16 cellular contexts compared by ENCODE assay signal in genomic region chr11:75308116-75308515, GRCh38. TPM values are rescaled to one million over a fixed set of nuclear protein-coding genes. Genes with fewer than 3 reads are reported as not detected.
A peak's percentile ranks its signal among the peaks of the same experiment; 100 is the strongest.
DNase-seq lines count a peak whose midpoint lies in the region; ATAC-seq and TF ChIP-seq lines count a peak whose summit lies in the region.
"Had no signal": no experiment of that assay in that cellular context is flagged by ENCODE, and none has a peak within 500 bp of the region (broad histone marks: within the 10 kb centered on the region; RNA-seq: fewer than 3 reads in every experiment).

No MANE protein-coding gene starts in this region.

- H2AK5ac ChIP-seq in IMR-90 (ENCODE audit: low read depth, low read length): no peak overlapping the region

- no peak for TF ChIP-seq RAD21 in IMR-90 (IDR thresholded peaks at IDR 0.05; ENCODE audit: low read length)

- POLR2A ChIA-PET in IMR-90 (lab: Charles Lee; ENCODE audit: unreplicated experiment): no interaction called here

- H3K4ac ChIP-seq in IMR-90 (ENCODE audit: low read depth, low read length): no peak overlapping the region

- no peak overlapping the region for H3K14ac ChIP-seq in IMR-90 (replicated peaks; ENCODE audit: low read depth, low read length)

- H3K27me3 ChIP-seq in IMR-90 (ENCODE audit: control insufficient read depth, insufficient read depth, low read length): no peaks in the 10 kb centered on the region; the same call in 1 of the 2 replicates
- H3K27me3 ChIP-seq in skeletal muscle tissue (ENCODE audit: control insufficient read depth in 3 of 3, insufficient read depth in 3 of 3, low read length in 3 of 3): no peaks in the 10 kb centered on the region

- TF ChIP-seq POLR2A in IMR-90 (IDR thresholded peaks at IDR 0.05; ENCODE audit: low read depth, low read length): no peak

- H2AFZ ChIP-seq in IMR-90 (replicated peaks; ENCODE audit: low read length, poor library complexity): peak overlapping the region; percentile 49

- no TSS peak for BruUV-seq in IMR-90 (replicated peaks; lab: Mats Ljungman, UMichigan)

- DNase-seq in IMR-90 (no peak), left lobe of liver (ENCODE audit: low spot score) (no peak), GM13976 (ENCODE audit: low spot score) (no peak), NCI-H774 (lab: John Stamatoyannopoulos, UW) (no peak), DMS153 treated with DMSO at 0.1 percent for 48 hours (lab: John Stamatoyannopoulos, UW; ENCODE audit: unreplicated experiment) (no peak), ACHN (no peak)
- DNase-seq: activated CD8-positive, alpha-beta T cell treated with anti-CD3 and anti-CD28 coated beads, Interleukin-2, amount 10 ng/mL, durations not matched to agents 7 days and 5 days; activated naive CD8-positive, alpha-beta T cell treated with anti-CD3 and anti-CD28 coated beads, Interleukin-2, amount 10 ng/mL, durations not matched to agents 7 days and 5 days; CD8-positive, alpha-beta T cell; NCI-H1694 treated with DMSO at 0.1 percent for 48 hours; NCI-H226; NK-92 treated with Interleukin-12 subunit alpha and Interleukin-12 subunit beta, amount 100 ng/mL, for 24 hours; stimulated activated CD4-positive, alpha-beta T cell treated with anti-CD3 and anti-CD28 coated beads, Interleukin-15, amount 100 ng/mL, for 24 hours; stimulated activated naive B cell treated with anti-CD40 and anti-IgM and Interleukin-4, amounts not matched to agents 10 μg/mL and 1 μg/mL and 100 μg/mL, for 72 hours had no signal

- no peak overlapping the region for H2BK120ac ChIP-seq in IMR-90 (ENCODE audit: low read depth, low read length)

- intact Hi-C loops in IMR-90 (cut with micrococcal nuclease): no loop called here

- H2AK9ac ChIP-seq in IMR-90 (replicated peaks; ENCODE audit: low read depth, low read length, poor library complexity): no peak overlapping the region

- dilution Hi-C loops in IMR-90 (cut with HindIII; ENCODE audit: low sequenced_read_pairs, unreplicated experiment): no loop called here

- 0 out of 2 replicates have a peak, but pooled peaks cover 2% of the 10 kb centered on the region for H3K9me3 ChIP-seq in IMR-90 (ENCODE audit: control insufficient read depth, insufficient read depth, low read length)
- H3K9me3 ChIP-seq in skeletal muscle tissue (ENCODE audit: control insufficient read depth in 3 of 3, low read length in 3 of 3): no peaks in the 10 kb centered on the region

- H3K4me1 ChIP-seq in IMR-90 (ENCODE audit: control insufficient read depth, insufficient read depth, low read length) (peaks cover 5% of the 10 kb centered on the region; the same call in 1 of the 2 replicates), skeletal muscle tissue (ENCODE audit: control insufficient read depth in 3 of 3, insufficient read depth in 3 of 3, low read length in 3 of 3) (peaks cover 27 to 43% (median 35%) of the 10 kb centered on the region in 3 donors)

- H3K23ac ChIP-seq in IMR-90 (ENCODE audit: low read depth, low read length): no peak overlapping the region

- no peak overlapping the region for H3K56ac ChIP-seq in IMR-90 (ENCODE audit: extremely low read depth, insufficient read depth, low read length)

- 100% methylated on average over 1 of the region's 7 CpGs; no CpG with 5 or more reads in 1 of the 2 experiments for WGBS in IMR-90 (ENCODE audit: extremely low coverage in 2 of 2, insufficient read length in 1 of 2), 2 experiments

- H3K79me1 ChIP-seq in IMR-90 (ENCODE audit: low read depth in 1 of 2, low read length in 2 of 2): no peaks in the 10 kb centered on the region

- H4K5ac ChIP-seq in IMR-90 (ENCODE audit: low read depth, low read length): no peak overlapping the region

- in situ Hi-C loops in IMR-90 (cut with MboI; ENCODE audit: low sequenced_read_pairs) (no loop called here), GM13976 (cut with MboI; ENCODE audit: low sequenced_read_pairs, unreplicated experiment) (no loop called here), ACHN (cut with HindIII; ENCODE audit: low pct_ligation_motif_present, low pct_unique_long_range_greater_than_20kb, low sequenced_read_pairs) (no loop called here)

- H3K9ac ChIP-seq in IMR-90 (ENCODE audit: low read depth, low read length) (no peak overlapping the region), skeletal muscle tissue (ENCODE audit: low read depth in 1 of 3, low read length in 3 of 3) (no peak overlapping the region)

- no peaks in the 10 kb centered on the region for H3K9me1 ChIP-seq in IMR-90 (ENCODE audit: insufficient read depth, low read length)

- H3K4me3 ChIP-seq in IMR-90 (ENCODE audit: insufficient read depth, low read depth, low read length) (no peak overlapping the region), skeletal muscle tissue (ENCODE audit: low read length in 3 of 3) (no peak overlapping the region)

- no peaks in the 10 kb centered on the region; the same call in 1 of the 2 replicates for H4K20me1 ChIP-seq in IMR-90 (ENCODE audit: insufficient read depth, low read length)

- no peak overlapping the region for H2BK20ac ChIP-seq in IMR-90 (ENCODE audit: low read depth, low read length)

- H2BK15ac ChIP-seq in IMR-90 (ENCODE audit: low read depth, low read length): no peak overlapping the region

- no peak overlapping the region for H3K18ac ChIP-seq in IMR-90 (ENCODE audit: low read depth, low read length)

- TF ChIP-seq CTCF in IMR-90 (conservative IDR thresholded peaks at IDR 0.05; ENCODE audit: low read depth, low read length) (no peak), GM13976 (IDR thresholded peaks at IDR 0.05; ENCODE audit: borderline replicate concordance, control extremely low read depth, extremely low read depth, insufficient read depth, missing control alignments) (no peak)

- no peak overlapping the region for H4K8ac ChIP-seq in IMR-90 (ENCODE audit: low read depth in 2 of 2, low read length in 2 of 2)

- CTCF ChIA-PET in IMR-90 (lab: Yijun Ruan, JAX): no interaction called here

- H3K4me2 ChIP-seq in IMR-90 (ENCODE audit: low read depth, low read length): no peak overlapping the region

- H3K36me3 ChIP-seq in IMR-90 (ENCODE audit: control insufficient read depth, insufficient read depth, low read length) (peaks cover 2% of the 10 kb centered on the region; the same call in 1 of the 2 replicates), skeletal muscle tissue (ENCODE audit: control insufficient read depth in 3 of 3, insufficient read depth in 3 of 3, low read length in 3 of 3) (peaks cover 0 to 6% (median 0%) of the 10 kb centered on the region in 3 donors)

- peak; percentile 36; the same call in 1 of the 2 replicates for ATAC-seq in IMR-90 (ENCODE audit: low read depth)
- peak; percentile 83 for ATAC-seq in left lobe of liver
- ATAC-seq: activated CD8-positive, alpha-beta T cell treated with anti-CD3 and anti-CD28 coated beads, Interleukin-2, amount 10 ng/mL, durations not matched to agents 7 days and 5 days; CD8-positive, alpha-beta T cell; stimulated activated naive B cell treated with anti-CD40 and anti-IgM and Interleukin-4, amounts not matched to agents 10 μg/mL and 1 μg/mL and 100 μg/mL, for 72 hours had no signal

- no peak overlapping the region for H2BK5ac ChIP-seq in IMR-90 (ENCODE audit: low read depth, low read length, poor library complexity, severe bottlenecking)

- H4K91ac ChIP-seq in IMR-90 (ENCODE audit: insufficient read depth, low read depth, low read length): no peak overlapping the region

- H3K27ac ChIP-seq in IMR-90 (ENCODE audit: insufficient read depth, low read length) (no peak overlapping the region), angular gyrus (ENCODE audit: low read depth, low read length) (peak overlapping the region; percentile 31), skeletal muscle tissue (ENCODE audit: low read depth, low read length) (peak overlapping the region; percentile 61)

TF ChIP-seq in IMR-90, 13 proteins besides CTCF, POLR2A, EP300 and RAD21:
- TF ChIP-seq MXI1 (IDR thresholded peaks at IDR 0.05; ENCODE audit: borderline replicate concordance, low read depth, low read length) (no peak), SMC3 (IDR thresholded peaks at IDR 0.05; ENCODE audit: low read depth, low read length) (no peak), CHD1 (IDR thresholded peaks at IDR 0.05; ENCODE audit: low read depth, low read length) (no peak), BHLHE40 (IDR thresholded peaks at IDR 0.05; ENCODE audit: low read depth, low read length) (no peak), RCOR1 (IDR thresholded peaks at IDR 0.05; ENCODE audit: insufficient replicate concordance, low read length) (no peak), CEBPB (IDR thresholded peaks at IDR 0.05; ENCODE audit: low read depth, low read length) (no peak), MAFK (IDR thresholded peaks at IDR 0.05; ENCODE audit: low read depth, low read length) (no peak), MAZ (IDR thresholded peaks at IDR 0.05; ENCODE audit: borderline replicate concordance, low read depth, low read length) (no peak), USF2 (IDR thresholded peaks at IDR 0.05; ENCODE audit: low read depth, low read length) (no peak), NFE2L2 (IDR thresholded peaks at IDR 0.05; ENCODE audit: low read depth, low read length) (no peak), RFX5 (IDR thresholded peaks at IDR 0.05; ENCODE audit: low read depth, low read length) (no peak)
- TF ChIP-seq, protein P1, sequence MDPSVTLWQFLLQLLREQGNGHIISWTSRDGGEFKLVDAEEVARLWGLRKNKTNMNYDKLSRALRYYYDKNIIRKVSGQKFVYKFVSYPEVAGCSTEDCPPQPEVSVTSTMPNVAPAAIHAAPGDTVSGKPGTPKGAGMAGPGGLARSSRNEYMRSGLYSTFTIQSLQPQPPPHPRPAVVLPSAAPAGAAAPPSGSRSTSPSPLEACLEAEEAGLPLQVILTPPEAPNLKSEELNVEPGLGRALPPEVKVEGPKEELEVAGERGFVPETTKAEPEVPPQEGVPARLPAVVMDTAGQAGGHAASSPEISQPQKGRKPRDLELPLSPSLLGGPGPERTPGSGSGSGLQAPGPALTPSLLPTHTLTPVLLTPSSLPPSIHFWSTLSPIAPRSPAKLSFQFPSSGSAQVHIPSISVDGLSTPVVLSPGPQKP (IDR thresholded peaks at IDR 0.05; ENCODE audit: borderline replicate concordance, low read depth, low read length): no peak

RNA-seq across cellular contexts. Expression of gene ARRB1, which starts 43.3 kb away (rescaled TPM):
- 13.1 and 17.4 TPM in 2 replicates for total RNA-seq in IMR-90 (2012; rRNA removed)
- polyA plus RNA-seq in IMR-90 (2012; rRNA removed): 11.0 and 11.4 TPM in 2 replicates
- polyA plus RNA-seq in IMR-90 (2012; cell fraction: cytosol; rRNA removed): 11.9 and 16.6 TPM in 2 replicates
- 9.6 and 12.8 TPM in 2 replicates for polyA plus RNA-seq in IMR-90 (2012; cell fraction: nucleus; rRNA removed; ENCODE audit: low replicate concordance)
- total RNA-seq in left lobe of liver: 9.3 TPM
- total RNA-seq in skeletal muscle tissue: 30.3 TPM
